In the genomic region with DNA sequence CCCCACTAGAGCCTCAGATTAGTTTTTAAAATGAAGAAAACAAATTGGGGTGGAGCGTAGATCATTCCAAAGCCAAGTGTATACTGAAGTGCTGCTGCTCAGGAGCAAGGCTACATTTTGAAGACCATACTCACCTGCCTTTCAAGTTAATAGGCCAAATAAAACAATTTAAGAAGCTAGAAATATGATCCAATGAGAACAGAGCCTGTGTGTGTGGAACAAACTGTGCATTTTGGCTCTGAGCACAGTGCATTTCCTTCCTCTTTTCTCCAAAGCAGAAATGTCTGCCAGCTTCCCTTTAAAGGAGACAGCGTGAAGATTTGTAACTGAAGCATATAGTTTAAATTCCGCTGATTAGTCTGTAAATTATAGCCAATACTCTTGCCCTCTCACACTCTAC, we compare ENCODE assay signal across 13 cellular contexts. TPM values are rescaled to one million over a fixed set of nuclear protein-coding genes. Genes with fewer than 3 reads are reported as not detected.
DNase-seq lines count a peak whose midpoint lies in the region; ATAC-seq and TF ChIP-seq lines count a peak whose summit lies in the region.
"Had no signal": no experiment of that assay in that cellular context is flagged by ENCODE, and none has a peak within 500 bp of the region (broad histone marks: within the 10 kb centered on the region; RNA-seq: fewer than 3 reads in every experiment).

No MANE protein-coding gene starts in this region.

- no peak for TF ChIP-seq POLR2A in vagina (IDR thresholded peaks at IDR 0.05)

- no peak for ATAC-seq in left ventricle myocardium superior
- ATAC-seq: pancreas had no signal

- H4K8ac ChIP-seq in neuronal stem cell (ENCODE audit: low read depth, low read length) = no peak overlapping the region

- no peak overlapping the region for H3K4me3 ChIP-seq in right atrium auricular region
- no peak overlapping the region for H3K4me3 ChIP-seq in vagina
- no peak overlapping the region for H3K4me3 ChIP-seq in neuronal stem cell (ENCODE audit: low read length in 2 of 2)
- H3K4me3 ChIP-seq: pancreas had no signal

- H3K18ac ChIP-seq in neuronal stem cell (ENCODE audit: low read length) = no peak overlapping the region

- H3K79me1 ChIP-seq in neuronal stem cell (ENCODE audit: low read depth, low read length) = peaks cover 5% of the 10 kb centered on the region

- DNase-seq in right atrium auricular region (ENCODE audit: low spot score) (no peak), left ventricle myocardium superior (no peak), medulla oblongata (ENCODE audit: extremely low spot score) (peak; percentile 70), vagina (ENCODE audit: extremely low spot score in 2 of 2) (no peak), type B pancreatic cell (ENCODE audit: extremely low spot score, unreplicated experiment) (no peak), neuronal stem cell (ENCODE audit: low spot score) (no peak), OCI-M2 (lab: John Stamatoyannopoulos, UW; ENCODE audit: unreplicated experiment) (no peak)
- DNase-seq: DND-41, erythroblast, immature natural killer cell, pancreas had no signal

- no peak overlapping the region for H3K4ac ChIP-seq in neuronal stem cell (ENCODE audit: low read length)

- H3K9me3 ChIP-seq in right atrium auricular region (no peaks in the 10 kb centered on the region), vagina (no peaks in the 10 kb centered on the region), neuronal stem cell (replicated peaks in 1 of 2; ENCODE audit: control insufficient read depth in 2 of 2, insufficient read depth in 1 of 2, low read depth in 1 of 2, low read length in 2 of 2) (no peaks in the 10 kb centered on the region)
- H3K9me3 ChIP-seq: pancreas had no signal

- H3K27ac Mint-ChIP-seq in type B pancreatic cell = no peak overlapping the region
- H3K27ac Mint-ChIP-seq: immature natural killer cell had no signal

- TF ChIP-seq CTCF in right atrium auricular region (IDR thresholded peaks at IDR 0.05) (no peak), vagina (IDR thresholded peaks at IDR 0.05) (no peak), type B pancreatic cell (conservative IDR thresholded peaks at IDR 0.05) (no peak)

- H3K9ac ChIP-seq in neuronal stem cell (ENCODE audit: low read depth, low read length, poor library complexity) = no peak overlapping the region

- H2AK5ac ChIP-seq in neuronal stem cell (ENCODE audit: low read depth, low read length) = no peak overlapping the region

- intact Hi-C loops in left ventricle myocardium superior (cut with micrococcal nuclease) = no loop called here
- intact Hi-C loops in vagina (cut with DNase I) = no loop called here

- no peak overlapping the region for H3K14ac ChIP-seq in neuronal stem cell (ENCODE audit: low read length)

- H4K91ac ChIP-seq in neuronal stem cell (ENCODE audit: low read depth, low read length, poor library complexity) = no peak overlapping the region

- H3K27me3 Mint-ChIP-seq in type B pancreatic cell = no peaks in the 10 kb centered on the region

- no peak overlapping the region for H2BK120ac ChIP-seq in neuronal stem cell (ENCODE audit: low read depth, low read length)

- whole genome bisulfite sequencing in adipose tissue, 3 donors = 31 to 81% (median 40%) methylated on average over 3 of the region's 3 CpGs
- WGBS in neuronal stem cell (ENCODE audit: extremely low coverage in 2 of 2, insufficient read length in 2 of 2, insufficient replicate concordance in 1 of 2), 2 donors = no CpG with 5 or more reads among the region's 3 CpGs

- H3K36me3 ChIP-seq in right atrium auricular region = no peaks in the 10 kb centered on the region
- no peaks in the 10 kb centered on the region for H3K36me3 ChIP-seq in vagina
- H3K36me3 ChIP-seq in neuronal stem cell (replicated peaks in 1 of 2; ENCODE audit: control insufficient read depth in 2 of 2, insufficient read depth in 2 of 2, low read length in 2 of 2) = no peaks in the 10 kb centered on the region
- H3K36me3 ChIP-seq: pancreas had no signal

- H3K9me3 Mint-ChIP-seq in type B pancreatic cell = no peaks in the 10 kb centered on the region
- H3K9me3 Mint-ChIP-seq: immature natural killer cell had no signal

- H3K27me3 ChIP-seq in right atrium auricular region (no peaks in the 10 kb centered on the region), vagina (no peaks in the 10 kb centered on the region), neuronal stem cell (ENCODE audit: control insufficient read depth in 3 of 3, insufficient read depth in 3 of 3, low read depth in 1 of 3, low read length in 3 of 3) (peaks cover 0 to 4% (median 0%) of the 10 kb centered on the region in 3 experiments)
- H3K27me3 ChIP-seq: pancreas had no signal

- no peak overlapping the region for H2BK15ac ChIP-seq in neuronal stem cell (ENCODE audit: low read length)

- no peaks in the 10 kb centered on the region for H3K36me3 Mint-ChIP-seq in type B pancreatic cell

- H3K23ac ChIP-seq in neuronal stem cell (ENCODE audit: low read depth, low read length, poor library complexity) = no peak overlapping the region

- H3K4me3 Mint-ChIP-seq in type B pancreatic cell = no peak overlapping the region
- H3K4me3 Mint-ChIP-seq: immature natural killer cell had no signal

- no peak overlapping the region for H3K4me2 ChIP-seq in neuronal stem cell (ENCODE audit: insufficient read depth, low read length, poor library complexity, severe bottlenecking)

- H2BK5ac ChIP-seq in neuronal stem cell (ENCODE audit: low read length) = no peak overlapping the region

- peak overlapping the region; percentile 75 to 100 for H3K27ac ChIP-seq in right atrium auricular region
- peak overlapping the region; percentile 24 for H3K27ac ChIP-seq in adipose tissue (ENCODE audit: low read depth, low read length)
- H3K27ac ChIP-seq in vagina = peak overlapping the region; percentile 64
- H3K27ac ChIP-seq in neuronal stem cell (replicated peaks; ENCODE audit: low read length) = no peak overlapping the region

- H2AFZ ChIP-seq in neuronal stem cell (ENCODE audit: low read length) = no peak overlapping the region

- H3K4me1 Mint-ChIP-seq in type B pancreatic cell (ENCODE audit: unreplicated experiment) = peaks cover 14% of the 10 kb centered on the region

- peaks cover 0 to 64% of the 10 kb centered on the region in 2 donors for H3K4me1 ChIP-seq in right atrium auricular region
- peaks cover 50% of the 10 kb centered on the region for H3K4me1 ChIP-seq in vagina
- H3K4me1 ChIP-seq in neuronal stem cell (ENCODE audit: control insufficient read depth in 2 of 2, insufficient read depth in 1 of 2, low read depth in 1 of 2, low read length in 2 of 2) = peaks cover 4 to 6% of the 10 kb centered on the region in 2 donors

- no peak overlapping the region for H2BK12ac ChIP-seq in neuronal stem cell (ENCODE audit: low read length)

RNA-seq across cellular contexts. Expression of a gene that starts 3.2 kb away (rescaled TPM):
- 100 to 1,000 TPM; 111 to 143 TPM for total RNA-seq in right atrium auricular region
- total RNA-seq in left ventricle myocardium superior = 115 TPM
- polyA plus RNA-seq in adipose tissue = 100 to 1,000 TPM in 1 of 3 donors, 10 to 100 TPM in 2; 34.5 to 130 (median 76.4) TPM
- total RNA-seq in vagina = 76.6 TPM
- total RNA-seq in type B pancreatic cell (ENCODE audit: low replicate concordance) = 28.4 and 35.5 TPM in 2 replicates
- 18.1 TPM for polyA plus RNA-seq in neuronal stem cell (2013, experiment 1 of 2)
- 17.8 TPM for polyA plus RNA-seq in neuronal stem cell (2013, experiment 2 of 2)

RNA-seq across cellular contexts. Expression of a gene that starts 48.9 kb away (rescaled TPM):
- total RNA-seq in right atrium auricular region (not detected), left ventricle myocardium superior (not detected), vagina (not detected), type B pancreatic cell (ENCODE audit: low replicate concordance) (not detected in 2 replicates)
- not detected for polyA plus RNA-seq in adipose tissue
- not detected for polyA plus RNA-seq in neuronal stem cell (2013, experiment 1 of 2)
- not detected for polyA plus RNA-seq in neuronal stem cell (2013, experiment 2 of 2)
- total RNA-seq: urinary bladder had no signal
- polyA plus RNA-seq: immature natural killer cell, pancreas, urinary bladder had no signal
